Comparison of ENCODE assay signal across 19 cellular contexts in the genomic region with DNA sequence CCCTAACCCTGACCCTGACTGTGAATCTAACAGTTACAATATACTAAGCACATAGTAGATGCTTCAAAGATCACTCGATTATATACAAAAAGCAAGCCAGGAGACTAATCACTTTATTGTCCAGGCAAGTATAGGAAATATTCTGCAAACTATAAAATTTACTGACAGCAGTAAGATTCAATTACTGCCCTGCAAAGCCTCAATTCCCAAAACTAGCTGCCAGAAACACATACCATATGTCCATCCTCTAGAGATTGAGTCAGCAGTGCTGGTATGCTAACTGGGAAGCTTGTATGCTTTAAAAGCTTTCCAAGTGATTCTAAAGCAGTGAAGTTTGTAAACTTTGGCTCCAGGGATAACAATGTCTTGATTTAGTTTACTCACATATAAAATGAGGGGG. TPM values are rescaled to one million over a fixed set of nuclear protein-coding genes. Genes with fewer than 3 reads are reported as not detected.
A peak's percentile ranks its signal among the peaks of the same experiment; 100 is the strongest.
DNase-seq lines count a peak whose midpoint lies in the region; ATAC-seq and TF ChIP-seq lines count a peak whose summit lies in the region.
"Had no signal": no experiment of that assay in that cellular context is flagged by ENCODE, and none has a peak within 500 bp of the region (broad histone marks: within the 10 kb centered on the region; RNA-seq: fewer than 3 reads in every experiment).

No MANE protein-coding gene starts in this region.

- H3K27ac ChIP-seq in GM23248 (peak overlapping the region; percentile 44), smooth muscle cell (ENCODE audit: low read depth) (peak overlapping the region; percentile 57)
- H3K27ac ChIP-seq: colonic mucosa, Peyer's patch, thoracic aorta had no signal

- peaks cover 34% of the 10 kb centered on the region for H3F3A ChIP-seq in GM23248 (ENCODE audit: insufficient read depth)
- H3F3A ChIP-seq in smooth muscle cell (ENCODE audit: low read depth): peaks cover 37% of the 10 kb centered on the region

- H3K27me3 ChIP-seq in GM23248 (replicated peaks; ENCODE audit: insufficient read depth): no peaks in the 10 kb centered on the region
- H3K27me3 ChIP-seq in adipocyte (replicated peaks; ENCODE audit: control insufficient read depth, insufficient read depth, low read length): no peaks in the 10 kb centered on the region
- no peaks in the 10 kb centered on the region for H3K27me3 ChIP-seq in smooth muscle cell (ENCODE audit: low read depth)
- H3K27me3 ChIP-seq: colonic mucosa, Peyer's patch had no signal

- H3K79me2 ChIP-seq in GM23248 (ENCODE audit: insufficient read depth) (peaks cover 50% of the 10 kb centered on the region), smooth muscle cell (ENCODE audit: low read depth) (peaks cover 20% of the 10 kb centered on the region)

- in situ Hi-C loops in GM23248 (cut with MboI): no loop called here

- H3K4me1 ChIP-seq in GM23248 (ENCODE audit: insufficient read depth) (peaks cover 35% of the 10 kb centered on the region), adipocyte (ENCODE audit: control insufficient read depth, insufficient read depth, low read length) (peaks cover 27% of the 10 kb centered on the region), smooth muscle cell (ENCODE audit: low read depth) (peaks cover 8% of the 10 kb centered on the region)
- H3K4me1 ChIP-seq: colonic mucosa, Peyer's patch had no signal

- no peaks in the 10 kb centered on the region for H3K27me3 Mint-ChIP-seq in T-helper 17 cell

- no peak overlapping the region for H3K4me3 ChIP-seq in GM23248
- peak overlapping the region; percentile 20 for H3K4me3 ChIP-seq in adipocyte (ENCODE audit: low read length)
- no peak overlapping the region for H3K4me3 ChIP-seq in foreskin fibroblast (ENCODE audit: low read depth in 1 of 2, low read length in 2 of 2)
- no peak overlapping the region for H3K4me3 ChIP-seq in smooth muscle cell
- H3K4me3 ChIP-seq: colonic mucosa, GM12878, HAP-1, Peyer's patch, thoracic aorta had no signal

- H4K20me1 ChIP-seq in GM23248 (ENCODE audit: insufficient read depth) (no peaks in the 10 kb centered on the region), smooth muscle cell (ENCODE audit: low read depth) (peaks cover 43% of the 10 kb centered on the region)

- TF ChIP-seq CTCF in foreskin fibroblast (IDR thresholded peaks at IDR 0.05; ENCODE audit: low read depth, low read length): no peak
- no peak for TF ChIP-seq CTCF in smooth muscle cell (IDR thresholded peaks at IDR 0.05; ENCODE audit: borderline replicate concordance, insufficient read depth, poor library complexity, severe bottlenecking)

- no peak overlapping the region for H3K9ac ChIP-seq in GM23248
- no peak overlapping the region for H3K9ac ChIP-seq in adipocyte (ENCODE audit: low read length)
- H3K9ac ChIP-seq in smooth muscle cell (ENCODE audit: low read depth): no peak overlapping the region

- no peaks in the 10 kb centered on the region for H3K9me2 ChIP-seq in GM23248 (ENCODE audit: insufficient read depth)

- H3K27ac Mint-ChIP-seq in T-helper 17 cell: no peak overlapping the region
- H3K27ac Mint-ChIP-seq: natural killer cell had no signal

- peaks cover under 1% of the 10 kb centered on the region for H3K4me1 Mint-ChIP-seq in T-helper 17 cell
- H3K4me1 Mint-ChIP-seq: natural killer cell had no signal

- H3K9me3 ChIP-seq in GM23248 (ENCODE audit: low read depth) (no peaks in the 10 kb centered on the region), adipocyte (ENCODE audit: control insufficient read depth, low read length) (no peaks in the 10 kb centered on the region), smooth muscle cell (replicated peaks; ENCODE audit: low read depth) (no peaks in the 10 kb centered on the region), T-helper 17 cell (ENCODE audit: control insufficient read depth, low read length, poor library complexity, severe bottlenecking) (peaks cover 3% of the 10 kb centered on the region)
- H3K9me3 ChIP-seq: colonic mucosa, HAP-1, Peyer's patch, thoracic aorta had no signal

- no peak for ATAC-seq in activated CD4-positive, CD25-positive, alpha-beta regulatory T cell treated with anti-CD3 and anti-CD28 coated beads, Interleukin-2, amount 50 U/mL, for 24 hours
- no peak for ATAC-seq in T-helper 17 cell
- ATAC-seq: GM12878, natural killer cell had no signal

- no peak overlapping the region for H3K4me3 Mint-ChIP-seq in T-helper 17 cell
- H3K4me3 Mint-ChIP-seq: natural killer cell had no signal

- no peak overlapping the region for H2AFZ ChIP-seq in GM23248
- no peak overlapping the region for H2AFZ ChIP-seq in smooth muscle cell (ENCODE audit: low read depth)

- 38 to 61% methylated on average over 1 of the region's 1 CpG for WGBS in GM23248 (ENCODE audit: low coverage in 1 of 2, low lambda C conversion rate in 2 of 2, missing lambda C conversion rate in 2 of 2), 2 experiments
- WGBS in smooth muscle cell (ENCODE audit: low lambda C conversion rate): 3% methylated on average over 1 of the region's 1 CpG

- H3K36me3 ChIP-seq in GM23248 (ENCODE audit: low read depth): peaks cover 20% of the 10 kb centered on the region; the same call in 1 of the 2 replicates
- H3K36me3 ChIP-seq in adipocyte (ENCODE audit: control insufficient read depth, insufficient read depth, low read length, severe bottlenecking): peaks cover 12% of the 10 kb centered on the region
- peaks cover under 1% of the 10 kb centered on the region for H3K36me3 ChIP-seq in smooth muscle cell (ENCODE audit: low read depth)
- H3K36me3 ChIP-seq: colonic mucosa, thoracic aorta had no signal

- peak; percentile 84 for DNase-seq in GM23248
- DNase-seq in adipocyte (ENCODE audit: low read depth): peak; percentile 82
- DNase-seq in foreskin fibroblast: peak; percentile 66 to 83
- no peak for DNase-seq in smooth muscle cell (lab: John Stamatoyannopoulos, UW; ENCODE audit: unreplicated experiment)
- DNase-seq in stimulated activated CD4-positive, alpha-beta T cell treated with anti-CD3 and anti-CD28 coated beads, Interleukin-12 subunit alpha, Interleukin-12 subunit beta, amount 100 ng/mL, for 4 hours: no peak
- no peak for DNase-seq in T-helper 17 cell
- DNase-seq: activated naive CD4-positive, alpha-beta T cell; colonic mucosa; DMS153; foreskin melanocyte; natural killer cell; NCI-H524 treated with DMSO at 0.1 percent for 48 hours; Peyer's patch; small intestine; T1000 had no signal

- peaks cover 1% of the 10 kb centered on the region for H3K36me3 Mint-ChIP-seq in T-helper 17 cell (ENCODE audit: low read depth)
- H3K36me3 Mint-ChIP-seq: natural killer cell had no signal

- H3K4me2 ChIP-seq in GM23248 (ENCODE audit: unreplicated experiment) (peak overlapping the region; percentile 20), smooth muscle cell (peak overlapping the region; percentile 47)

RNA-seq across cellular contexts. Expression of gene CSTF3, which starts 26.1 kb away (rescaled TPM):
- total RNA-seq in GM23248 (2014; rRNA removed; shearing (Covaris generic)): 11.1 and 15.7 TPM in 2 replicates
- polyA plus RNA-seq in GM23248 (2016; fragmentation: Nextera tagmentation; extraction: Ambion mirVana): 29.0 and 29.6 TPM in 2 replicates
- total RNA-seq in smooth muscle cell: 25.9 and 36.8 TPM in 2 replicates
- 30.4 and 31.0 TPM in 2 replicates for polyA plus RNA-seq in smooth muscle cell
- total RNA-seq in T-helper 17 cell: 10 to 100 TPM; 12.0 to 16.8 TPM

Comparison
In these comparisons a context has a peak if more than half of its experiments do, and no peak if none do; other contexts are left out.
1. DNase-seq: peak in GM23248 (single experiment), adipocyte (single experiment) and foreskin fibroblast (2 of 2); none in smooth muscle cell (single experiment), stimulated activated CD4-positive, alpha-beta T cell treated with anti-CD3 and anti-CD28 coated beads, Interleukin-12 subunit alpha, Interleukin-12 subunit beta, amount 100 ng/mL, for 4 hours (single experiment) and T-helper 17 cell (0 of 3).